9 cellular contexts compared by ENCODE assay signal in the genomic region with DNA sequence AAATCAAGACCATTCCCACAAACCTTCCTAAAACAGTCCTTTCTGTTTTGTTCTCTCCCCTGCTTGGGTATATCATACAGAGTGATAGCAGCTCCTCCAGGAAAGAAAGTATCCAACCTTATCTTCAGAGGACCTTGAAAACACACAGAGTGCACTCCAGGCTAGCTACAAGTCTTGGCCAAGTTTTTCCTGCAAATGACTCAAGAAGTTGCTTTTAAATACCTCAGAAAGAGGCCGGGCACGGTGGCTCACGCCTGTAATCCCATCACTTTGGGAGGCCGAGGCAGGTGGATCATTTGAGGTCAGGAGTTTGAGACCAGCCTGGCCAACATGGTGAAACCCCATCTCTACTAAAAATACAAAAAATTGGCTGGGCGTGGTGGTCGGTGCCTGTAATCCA. TPM values are rescaled to one million over a fixed set of nuclear protein-coding genes. Genes with fewer than 3 reads are reported as not detected.
DNase-seq lines count a peak whose midpoint lies in the region; ATAC-seq and TF ChIP-seq lines count a peak whose summit lies in the region.
"Not testable (repeated sequence)": the region's sequence is repeated elsewhere in the genome, so short reads cannot be mapped to it uniquely, and the experiment has no call there.
"Had no signal": no experiment of that assay in that cellular context is flagged by ENCODE, and none has a peak within 500 bp of the region (broad histone marks: within the 10 kb centered on the region; RNA-seq: fewer than 3 reads in every experiment).

No MANE protein-coding gene starts in this region.

- intact Hi-C loops in CD14-positive monocyte (cut with micrococcal nuclease), result not testable (repeated sequence)

- H3K36me3 ChIP-seq in endodermal cell (ENCODE audit: control insufficient read depth, insufficient read depth, low read length) (peaks cover 85% of the 10 kb centered on the region), neutrophil (peaks cover 53% of the 10 kb centered on the region)

- peak overlapping the region in 6 of 7 donors; percentile 68 to 90 (median 80) for H3K27ac Mint-ChIP-seq in CD14-positive monocyte
- H3K27ac Mint-ChIP-seq in T-helper 17 cell, result peak overlapping the region; percentile 70
- H3K27ac Mint-ChIP-seq in activated naive CD4-positive, alpha-beta T cell treated with anti-CD3 and anti-CD28 coated beads, Interleukin-2, amount 50 U/mL, for 72 hours, result peak overlapping the region; percentile 29 to 44
- not testable (repeated sequence) for H3K27ac Mint-ChIP-seq in endodermal cell
- peak overlapping the region in 4 of 6 donors; percentile 19 to 93 (median 75) for H3K27ac Mint-ChIP-seq in naive B cell
- H3K27ac Mint-ChIP-seq in stimulated activated memory B cell treated with anti-CD40 and anti-IgM and Interleukin-4, amounts not matched to agents 10 μg/mL and 1 μg/mL and 100 μg/mL, for 72 hours, result peak overlapping the region; percentile 89

- TF ChIP-seq CTCF in CD14-positive monocyte (IDR thresholded peaks at IDR 0.05); endodermal cell (conservative IDR thresholded peaks at IDR 0.05); neutrophil (IDR thresholded peaks at IDR 0.05): not testable (repeated sequence)

- not testable (repeated sequence) for H3K4me1 ChIP-seq in endodermal cell (ENCODE audit: control insufficient read depth, insufficient read depth, low read length)
- H3K4me1 ChIP-seq in neutrophil (ENCODE audit: control insufficient read depth in 1 of 2, insufficient read depth in 1 of 2, low read depth in 1 of 2, low read length in 1 of 2), result peaks cover 60 to 61% of the 10 kb centered on the region in 2 experiments

- H3K4me1 Mint-ChIP-seq in CD14-positive monocyte (peaks cover 49% of the 10 kb centered on the region), naive B cell (peaks cover 21 to 34% (median 22%) of the 10 kb centered on the region in 3 donors)
- H3K4me1 Mint-ChIP-seq in T-helper 17 cell, endodermal cell: not testable (repeated sequence)
- H3K4me1 Mint-ChIP-seq in stimulated activated memory B cell treated with anti-CD40 and anti-IgM and Interleukin-4, amounts not matched to agents 10 μg/mL and 1 μg/mL and 100 μg/mL, for 72 hours, result peaks cover 50% of the 10 kb centered on the region

- DNase-seq in CD14-positive monocyte (ENCODE audit: low spot score); T-helper 17 cell; activated naive CD4-positive, alpha-beta T cell treated with anti-CD3 and anti-CD28 coated beads, Interleukin-2, amount 50 U/mL, for 72 hours (ENCODE audit: low spot score in 2 of 2); naive B cell: not testable (repeated sequence)
- DNase-seq in endodermal cell, result peak; percentile 30

- H3K27ac ChIP-seq in endodermal cell (ENCODE audit: low read depth, low read length), result not testable (repeated sequence)
- H3K27ac ChIP-seq in neutrophil, result peak overlapping the region; percentile 81

- not testable (repeated sequence) for H3K27me3 Mint-ChIP-seq in CD14-positive monocyte (ENCODE audit: low read depth in 3 of 3); T-helper 17 cell; endodermal cell (ENCODE audit: insufficient read depth); naive B cell; stimulated activated memory B cell treated with anti-CD40 and anti-IgM and Interleukin-4, amounts not matched to agents 10 μg/mL and 1 μg/mL and 100 μg/mL, for 72 hours

- H3K9me3 ChIP-seq in T-helper 17 cell (ENCODE audit: control insufficient read depth, low read length, poor library complexity, severe bottlenecking); endodermal cell (ENCODE audit: control insufficient read depth, low read length); neutrophil: not testable (repeated sequence)

- H3K9ac ChIP-seq in endodermal cell (ENCODE audit: extremely low read depth, low read length, poor library complexity, severe bottlenecking), result not testable (repeated sequence)

- H3K4me3 Mint-ChIP-seq in CD14-positive monocyte; T-helper 17 cell; endodermal cell; stimulated activated memory B cell treated with anti-CD40 and anti-IgM and Interleukin-4, amounts not matched to agents 10 μg/mL and 1 μg/mL and 100 μg/mL, for 72 hours: not testable (repeated sequence)
- H3K4me3 Mint-ChIP-seq in naive B cell, result peak overlapping the region in 1 of 8 donors; percentile 55

- not testable (repeated sequence) for H3K27me3 ChIP-seq in endodermal cell (ENCODE audit: control insufficient read depth, insufficient read depth, low read length, poor library complexity, severe bottlenecking); neutrophil

- H3K36me3 Mint-ChIP-seq in CD14-positive monocyte (peaks cover 65 to 87% of the 10 kb centered on the region in 2 donors), endodermal cell (ENCODE audit: low read depth) (peaks cover 75% of the 10 kb centered on the region), naive B cell (peaks cover 20 to 31% of the 10 kb centered on the region in 2 donors)
- H3K36me3 Mint-ChIP-seq in T-helper 17 cell (ENCODE audit: low read depth), result not testable (repeated sequence)
- peaks cover 6 to 34% of the 10 kb centered on the region in 2 donors for H3K36me3 Mint-ChIP-seq in activated naive CD4-positive, alpha-beta T cell treated with anti-CD3 and anti-CD28 coated beads, Interleukin-2, amount 50 U/mL, for 72 hours
- peaks cover 66% of the 10 kb centered on the region for H3K36me3 Mint-ChIP-seq in stimulated activated memory B cell treated with anti-CD40 and anti-IgM and Interleukin-4, amounts not matched to agents 10 μg/mL and 1 μg/mL and 100 μg/mL, for 72 hours

- H3K9me3 Mint-ChIP-seq in CD14-positive monocyte; activated naive CD4-positive, alpha-beta T cell treated with anti-CD3 and anti-CD28 coated beads, Interleukin-2, amount 50 U/mL, for 72 hours; endodermal cell; naive B cell; stimulated activated memory B cell treated with anti-CD40 and anti-IgM and Interleukin-4, amounts not matched to agents 10 μg/mL and 1 μg/mL and 100 μg/mL, for 72 hours: not testable (repeated sequence)

- not testable (repeated sequence) for ATAC-seq in T-helper 17 cell; activated naive CD4-positive, alpha-beta T cell treated with anti-CD3 and anti-CD28 coated beads, Interleukin-2, amount 50 U/mL, for 72 hours; naive B cell (ENCODE audit: low read depth in 2 of 2); stimulated activated memory B cell treated with anti-CD40 and anti-IgM and Interleukin-4, amounts not matched to agents 10 μg/mL and 1 μg/mL and 100 μg/mL, for 72 hours

- 93 to 94% methylated on average over 5 to 6 of the region's 6 CpGs for WGBS in endodermal cell (ENCODE audit: insufficient coverage in 1 of 2, insufficient read length in 1 of 2), 2 experiments

- not testable (repeated sequence) for H3K4me3 ChIP-seq in endodermal cell (ENCODE audit: low read length); neutrophil (ENCODE audit: low read depth in 1 of 2, low read length in 1 of 2)

RNA-seq across cellular contexts. Expression of a gene that starts 11.3 kb away (rescaled TPM):
- polyA plus RNA-seq in CD14-positive monocyte (1 to 10 TPM; 7.2 to 8.4 TPM), naive B cell (ENCODE audit: low read depth in 6 of 6) (10 to 100 TPM; 12.9 to 35.7 (median 30.4) TPM)
- total RNA-seq in T-helper 17 cell (10 to 100 TPM; 36.6 to 41.3 TPM), endodermal cell (10 to 100 TPM; 39.4 to 52.9 TPM)
- total RNA-seq in activated naive CD4-positive, alpha-beta T cell treated with anti-CD3 and anti-CD28 coated beads, Interleukin-2, amount 50 U/mL, for 72 hours, result 10 to 100 TPM; 55.2 to 73.3 TPM
- 43.6 TPM for polyA plus RNA-seq in endodermal cell (2013, experiment 1 of 2)
- 39.0 TPM for polyA plus RNA-seq in endodermal cell (2013, experiment 2 of 2)

RNA-seq across cellular contexts. Expression of a gene that starts 14.9 kb away (rescaled TPM):
- under 1 TPM in 1 of 2 donors, not detected in 1; 0.07 TPM for polyA plus RNA-seq in CD14-positive monocyte
- total RNA-seq in T-helper 17 cell, result 1 to 10 TPM; 1.5 to 1.6 TPM
- 1 to 10 TPM; 2.0 to 3.9 TPM for total RNA-seq in activated naive CD4-positive, alpha-beta T cell treated with anti-CD3 and anti-CD28 coated beads, Interleukin-2, amount 50 U/mL, for 72 hours
- total RNA-seq in endodermal cell, result under 1 TPM; 0.09 to 0.22 TPM
- 0.04 TPM for polyA plus RNA-seq in endodermal cell (2013, experiment 1 of 2)
- polyA plus RNA-seq in endodermal cell (2013, experiment 2 of 2), result not detected
- 1 to 10 TPM; 1.3 to 4.6 (median 3.1) TPM for polyA plus RNA-seq in naive B cell (ENCODE audit: low read depth in 6 of 6)
- total RNA-seq: HFFc6 had no signal
- polyA plus RNA-seq: AG04450 had no signal
